Comparison of ENCODE assay signal across 1 cellular context in the genomic region with DNA sequence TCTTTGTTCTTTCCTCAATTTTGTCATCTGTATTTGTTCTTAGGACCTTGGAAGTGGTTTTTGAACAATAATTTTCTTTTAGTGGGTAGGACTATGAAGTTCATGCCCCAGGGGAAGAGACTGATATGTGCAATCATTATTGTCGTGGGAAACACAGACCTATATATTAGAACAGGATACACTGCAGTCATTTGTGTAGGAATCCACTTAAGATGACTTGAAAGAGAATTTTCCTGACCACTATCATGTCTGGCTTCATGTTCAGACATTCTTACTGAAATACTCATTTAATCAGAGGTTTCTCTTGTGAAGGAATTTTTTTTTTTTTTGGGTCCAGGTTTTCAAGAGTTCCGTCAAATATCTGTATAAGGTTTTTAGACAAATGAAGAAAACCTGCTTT.
TF ChIP-seq lines count a peak whose summit lies in the region.

No MANE protein-coding gene starts in this region.

TF ChIP-seq in SK-N-SH, 30 proteins besides CTCF, POLR2A, EP300 and RAD21 (continued from another document):
- TF ChIP-seq, protein P1, sequence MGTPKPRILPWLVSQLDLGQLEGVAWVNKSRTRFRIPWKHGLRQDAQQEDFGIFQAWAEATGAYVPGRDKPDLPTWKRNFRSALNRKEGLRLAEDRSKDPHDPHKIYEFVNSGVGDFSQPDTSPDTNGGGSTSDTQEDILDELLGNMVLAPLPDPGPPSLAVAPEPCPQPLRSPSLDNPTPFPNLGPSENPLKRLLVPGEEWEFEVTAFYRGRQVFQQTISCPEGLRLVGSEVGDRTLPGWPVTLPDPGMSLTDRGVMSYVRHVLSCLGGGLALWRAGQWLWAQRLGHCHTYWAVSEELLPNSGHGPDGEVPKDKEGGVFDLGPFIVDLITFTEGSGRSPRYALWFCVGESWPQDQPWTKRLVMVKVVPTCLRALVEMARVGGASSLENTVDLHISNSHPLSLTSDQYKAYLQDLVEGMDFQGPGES (IDR thresholded peaks at IDR 0.05; ENCODE audit: low read depth, low read length) = no peak
- TF ChIP-seq JUND (IDR thresholded peaks at IDR 0.05) (peak; percentile 39; the same call in 1 of the 2 replicates), ELF1 (IDR thresholded peaks at IDR 0.05) (no peak), FOSL2 (IDR thresholded peaks at IDR 0.05; ENCODE audit: borderline replicate concordance, low read depth) (peak; percentile 63; the same call in 1 of the 2 replicates), FOXM1 (IDR thresholded peaks at IDR 0.05; ENCODE audit: low read depth) (0 out of 2 replicates have a peak, but pooled peaks have one; percentile 19), RXRA (IDR thresholded peaks at IDR 0.05; ENCODE audit: borderline replicate concordance, low read depth) (peak; percentile 41; the same call in 1 of the 2 replicates), NRF1 (IDR thresholded peaks at IDR 0.05; ENCODE audit: low read depth, low read length) (no peak), TCF12 (IDR thresholded peaks at IDR 0.05) (peak; percentile 58; the same call in 1 of the 2 replicates), RCOR1 (IDR thresholded peaks at IDR 0.05; ENCODE audit: low read length) (no peak)
- TF ChIP-seq, protein P2, sequence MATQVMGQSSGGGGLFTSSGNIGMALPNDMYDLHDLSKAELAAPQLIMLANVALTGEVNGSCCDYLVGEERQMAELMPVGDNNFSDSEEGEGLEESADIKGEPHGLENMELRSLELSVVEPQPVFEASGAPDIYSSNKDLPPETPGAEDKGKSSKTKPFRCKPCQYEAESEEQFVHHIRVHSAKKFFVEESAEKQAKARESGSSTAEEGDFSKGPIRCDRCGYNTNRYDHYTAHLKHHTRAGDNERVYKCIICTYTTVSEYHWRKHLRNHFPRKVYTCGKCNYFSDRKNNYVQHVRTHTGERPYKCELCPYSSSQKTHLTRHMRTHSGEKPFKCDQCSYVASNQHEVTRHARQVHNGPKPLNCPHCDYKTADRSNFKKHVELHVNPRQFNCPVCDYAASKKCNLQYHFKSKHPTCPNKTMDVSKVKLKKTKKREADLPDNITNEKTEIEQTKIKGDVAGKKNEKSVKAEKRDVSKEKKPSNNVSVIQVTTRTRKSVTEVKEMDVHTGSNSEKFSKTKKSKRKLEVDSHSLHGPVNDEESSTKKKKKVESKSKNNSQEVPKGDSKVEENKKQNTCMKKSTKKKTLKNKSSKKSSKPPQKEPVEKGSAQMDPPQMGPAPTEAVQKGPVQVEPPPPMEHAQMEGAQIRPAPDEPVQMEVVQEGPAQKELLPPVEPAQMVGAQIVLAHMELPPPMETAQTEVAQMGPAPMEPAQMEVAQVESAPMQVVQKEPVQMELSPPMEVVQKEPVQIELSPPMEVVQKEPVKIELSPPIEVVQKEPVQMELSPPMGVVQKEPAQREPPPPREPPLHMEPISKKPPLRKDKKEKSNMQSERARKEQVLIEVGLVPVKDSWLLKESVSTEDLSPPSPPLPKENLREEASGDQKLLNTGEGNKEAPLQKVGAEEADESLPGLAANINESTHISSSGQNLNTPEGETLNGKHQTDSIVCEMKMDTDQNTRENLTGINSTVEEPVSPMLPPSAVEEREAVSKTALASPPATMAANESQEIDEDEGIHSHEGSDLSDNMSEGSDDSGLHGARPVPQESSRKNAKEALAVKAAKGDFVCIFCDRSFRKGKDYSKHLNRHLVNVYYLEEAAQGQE (IDR thresholded peaks at IDR 0.05; ENCODE audit: low read depth, low read length) = no peak
- TF ChIP-seq, protein P3, sequence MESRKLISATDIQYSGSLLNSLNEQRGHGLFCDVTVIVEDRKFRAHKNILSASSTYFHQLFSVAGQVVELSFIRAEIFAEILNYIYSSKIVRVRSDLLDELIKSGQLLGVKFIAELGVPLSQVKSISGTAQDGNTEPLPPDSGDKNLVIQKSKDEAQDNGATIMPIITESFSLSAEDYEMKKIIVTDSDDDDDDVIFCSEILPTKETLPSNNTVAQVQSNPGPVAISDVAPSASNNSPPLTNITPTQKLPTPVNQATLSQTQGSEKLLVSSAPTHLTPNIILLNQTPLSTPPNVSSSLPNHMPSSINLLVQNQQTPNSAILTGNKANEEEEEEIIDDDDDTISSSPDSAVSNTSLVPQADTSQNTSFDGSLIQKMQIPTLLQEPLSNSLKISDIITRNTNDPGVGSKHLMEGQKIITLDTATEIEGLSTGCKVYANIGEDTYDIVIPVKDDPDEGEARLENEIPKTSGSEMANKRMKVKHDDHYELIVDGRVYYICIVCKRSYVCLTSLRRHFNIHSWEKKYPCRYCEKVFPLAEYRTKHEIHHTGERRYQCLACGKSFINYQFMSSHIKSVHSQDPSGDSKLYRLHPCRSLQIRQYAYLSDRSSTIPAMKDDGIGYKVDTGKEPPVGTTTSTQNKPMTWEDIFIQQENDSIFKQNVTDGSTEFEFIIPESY (IDR thresholded peaks at IDR 0.05; ENCODE audit: borderline replicate concordance, low read depth) = no peak
- TF ChIP-seq, protein P4, sequence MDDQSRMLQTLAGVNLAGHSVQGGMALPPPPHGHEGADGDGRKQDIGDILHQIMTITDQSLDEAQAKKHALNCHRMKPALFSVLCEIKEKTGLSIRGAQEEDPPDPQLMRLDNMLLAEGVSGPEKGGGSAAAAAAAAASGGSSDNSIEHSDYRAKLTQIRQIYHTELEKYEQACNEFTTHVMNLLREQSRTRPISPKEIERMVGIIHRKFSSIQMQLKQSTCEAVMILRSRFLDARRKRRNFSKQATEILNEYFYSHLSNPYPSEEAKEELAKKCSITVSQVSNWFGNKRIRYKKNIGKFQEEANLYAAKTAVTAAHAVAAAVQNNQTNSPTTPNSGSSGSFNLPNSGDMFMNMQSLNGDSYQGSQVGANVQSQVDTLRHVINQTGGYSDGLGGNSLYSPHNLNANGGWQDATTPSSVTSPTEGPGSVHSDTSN (IDR thresholded peaks at IDR 0.05) = 0 out of 2 replicates have a peak, but pooled peaks have one; percentile 22
